8 cellular contexts compared by ENCODE assay signal in genomic region chr2:174292908-174293307, GRCh38. TPM values are rescaled to one million over a fixed set of nuclear protein-coding genes. Genes with fewer than 3 reads are reported as not detected.
"Had no signal": no experiment of that assay in that cellular context is flagged by ENCODE, and none has a peak within 500 bp of the region (broad histone marks: within the 10 kb centered on the region; RNA-seq: fewer than 3 reads in every experiment).

No MANE protein-coding gene starts in this region.

- H3K9ac ChIP-seq: GM23248 had no signal

- H2AFZ ChIP-seq: GM23248, GM23338 had no signal

- H3K4me3 ChIP-seq: GM23248, GM23338, HAP-1 had no signal

- H3K9me3 ChIP-seq: HAP-1 had no signal

- FAIRE-seq: H54 had no signal

- ATAC-seq: GM23338 had no signal

- DNase-seq: GM23248, GOT3, H9, HCEC 1CT, HFFc6 had no signal

- H3K4me2 ChIP-seq: GM23338 had no signal

- H3K36me3 ChIP-seq: HAP-1 had no signal

- H3K27ac ChIP-seq: GM23248 had no signal

RNA-seq across cellular contexts. Expression of gene SP9, which starts 41.8 kb away (rescaled TPM):
- total RNA-seq: GM23248, H9, HFFc6 had no signal
- polyA plus RNA-seq: GM23248, GM23338 had no signal
